Comparison of ENCODE assay signal across 16 cellular contexts in genomic region chr2:162184796-162185195, GRCh38. TPM values are rescaled to one million over a fixed set of nuclear protein-coding genes. Genes with fewer than 3 reads are reported as not detected.
DNase-seq lines count a peak whose midpoint lies in the region; ATAC-seq and TF ChIP-seq lines count a peak whose summit lies in the region.
"Had no signal": no experiment of that assay in that cellular context is flagged by ENCODE, and none has a peak within 500 bp of the region (broad histone marks: within the 10 kb centered on the region; RNA-seq: fewer than 3 reads in every experiment).

No MANE protein-coding gene starts in this region.

- no peaks in the 10 kb centered on the region for H3K36me3 ChIP-seq in A673 (ENCODE audit: insufficient read depth, low read length, poor library complexity, severe bottlenecking)
- H3K36me3 ChIP-seq in mesenchymal stem cell (ENCODE audit: control insufficient read depth in 1 of 2, insufficient read depth in 2 of 2, low read depth in 1 of 2, low read length in 2 of 2), result peaks cover 0 to 100% of the 10 kb centered on the region in 2 experiments
- H3K36me3 ChIP-seq: Peyer's patch had no signal

- H3K4me1 ChIP-seq in A673 (ENCODE audit: insufficient read depth, low read length, poor library complexity, severe bottlenecking), result peaks cover 15% of the 10 kb centered on the region
- peaks cover 2% of the 10 kb centered on the region for H3K4me1 ChIP-seq in mesenchymal stem cell (ENCODE audit: control insufficient read depth, insufficient read depth, low read depth, low read length)
- H3K4me1 ChIP-seq: Peyer's patch had no signal

- no peak overlapping the region for H2BK120ac ChIP-seq in mesenchymal stem cell (ENCODE audit: low read depth, low read length)

- no peak overlapping the region for H3K27ac ChIP-seq in A673 (ENCODE audit: low read depth, low read length, poor library complexity, severe bottlenecking)
- H3K27ac ChIP-seq in mesenchymal stem cell (ENCODE audit: low read length, poor library complexity, severe bottlenecking), result no peak overlapping the region
- H3K27ac ChIP-seq: Peyer's patch had no signal

- H3K23ac ChIP-seq in mesenchymal stem cell (ENCODE audit: low read length in 2 of 2), result no peak overlapping the region

- H3K4ac ChIP-seq in mesenchymal stem cell (ENCODE audit: low read depth in 1 of 2, low read length in 2 of 2), result no peak overlapping the region

- H2BK5ac ChIP-seq in mesenchymal stem cell (ENCODE audit: low read depth, low read length, poor library complexity, severe bottlenecking), result no peak overlapping the region

- no peak for TF ChIP-seq CTCF in A673 (conservative IDR thresholded peaks at IDR 0.05; ENCODE audit: low read depth, low read length)

- ATAC-seq in left colon (peak; percentile 96), GM18511 (IDR thresholded peaks at IDR 0.05; ENCODE audit: unreplicated experiment) (no peak)
- ATAC-seq: GM23338 had no signal

- no peak overlapping the region for H2BK15ac ChIP-seq in mesenchymal stem cell (ENCODE audit: low read depth, poor library complexity, severe bottlenecking)

- CTCF ChIA-PET in A673 (lab: Charles Lee), result no interaction called here

- H3K14ac ChIP-seq in mesenchymal stem cell (ENCODE audit: low read length in 2 of 2), result no peak overlapping the region

- no peak overlapping the region for H2AK5ac ChIP-seq in mesenchymal stem cell (ENCODE audit: low read length, severe bottlenecking)

- BruUV-seq in A673 (replicated peaks; lab: Mats Ljungman, UMichigan), result no TSS peak

- H2BK12ac ChIP-seq in mesenchymal stem cell (ENCODE audit: low read length in 2 of 2), result no peak overlapping the region

- no peaks in the 10 kb centered on the region for H3K79me1 ChIP-seq in mesenchymal stem cell (replicated peaks; ENCODE audit: low read length, poor library complexity, severe bottlenecking)

- no CpG with 5 or more reads among the region's 1 CpG for WGBS in mesenchymal stem cell

- no peak overlapping the region for H4K8ac ChIP-seq in mesenchymal stem cell (ENCODE audit: low read length)

- H2AFZ ChIP-seq in mesenchymal stem cell (ENCODE audit: low read depth, low read length), result no peak overlapping the region

- H3K27me3 ChIP-seq in A673 (replicated peaks; ENCODE audit: insufficient read depth, low read depth, low read length, poor library complexity) (no peaks in the 10 kb centered on the region), mesenchymal stem cell (ENCODE audit: control insufficient read depth in 1 of 2, insufficient read depth in 1 of 2, low read length in 2 of 2) (no peaks in the 10 kb centered on the region)
- H3K27me3 ChIP-seq: Peyer's patch had no signal

- no peak overlapping the region for H3K4me2 ChIP-seq in mesenchymal stem cell (ENCODE audit: low read length, poor library complexity, severe bottlenecking)
- H3K4me2 ChIP-seq: GM23338 had no signal

- no peak overlapping the region for H4K91ac ChIP-seq in mesenchymal stem cell (ENCODE audit: low read length)

- H3K9me3 ChIP-seq in A673 (ENCODE audit: low read depth, low read length, poor library complexity, severe bottlenecking) (no peaks in the 10 kb centered on the region), mesenchymal stem cell (ENCODE audit: control insufficient read depth, low read length) (no peaks in the 10 kb centered on the region)
- H3K9me3 ChIP-seq: Peyer's patch had no signal

- H3K9ac ChIP-seq in mesenchymal stem cell (ENCODE audit: low read length), result no peak overlapping the region

- H3K4me3 ChIP-seq in A673 (ENCODE audit: low read depth, low read length, poor library complexity, severe bottlenecking), result no peak overlapping the region
- no peak overlapping the region for H3K4me3 ChIP-seq in mesenchymal stem cell (ENCODE audit: insufficient read depth in 1 of 2, low read depth in 1 of 2, low read length in 2 of 2)
- H3K4me3 ChIP-seq: GM23338, Peyer's patch had no signal

- intact Hi-C loops in A673 (cut with micrococcal nuclease; ENCODE audit: unreplicated experiment), result no loop called here
- intact Hi-C loops in left colon (cut with DNase I, micrococcal nuclease), result no loop called here

- peak; percentile 1 for DNase-seq in A673 (ENCODE audit: low spot score)
- DNase-seq in DMS53 (lab: John Stamatoyannopoulos, UW), result peak; percentile 58
- peak; percentile 63 for DNase-seq in SHP77 treated with DMSO at 0.1 percent for 48 hours (lab: John Stamatoyannopoulos, UW)
- DNase-seq in left colon, result no peak
- DNase-seq in NCI-H524 (lab: John Stamatoyannopoulos, UW), result no peak
- no peak for DNase-seq in mesenchymal stem cell
- DNase-seq: CD4-positive, alpha-beta T cell; IMR-90; Kasumi-1; NCI-H1417; NCI-H1930; NCI-H526 treated with DMSO at 0.1 percent for 48 hours; Peyer's patch had no signal

- POLR2A ChIA-PET in A673 (lab: Charles Lee; ENCODE audit: low non-redundant PET), result no interaction called here

- no peak overlapping the region for H3K18ac ChIP-seq in mesenchymal stem cell (ENCODE audit: low read depth in 1 of 2, low read length in 2 of 2)

RNA-seq across cellular contexts. Expression of gene GCG, which starts 32.7 kb away (rescaled TPM):
- total RNA-seq in A673 (2021) (not detected in 2 replicates), left colon (10 to 100 TPM; 55.2 to 55.9 TPM)
- polyA plus RNA-seq in mesenchymal stem cell (2013, experiment 1 of 2), result not detected
- not detected for polyA plus RNA-seq in mesenchymal stem cell (2013, experiment 2 of 2)
- total RNA-seq: CD4-positive, alpha-beta T cell; Daoy; GM23338; IMR-90 had no signal
- polyA plus RNA-seq: GM23338, IMR-90 had no signal

RNA-seq across cellular contexts. Expression of gene FAP, which starts 58.4 kb away (rescaled TPM):
- total RNA-seq in A673 (2021) (0.88 and 2.3 TPM in 2 replicates), left colon (under 1 TPM; 0.34 to 0.78 TPM)
- polyA plus RNA-seq in mesenchymal stem cell (2013, experiment 1 of 2), result 13.0 TPM
- 17.5 TPM for polyA plus RNA-seq in mesenchymal stem cell (2013, experiment 2 of 2)
- total RNA-seq: CD4-positive, alpha-beta T cell; GM23338 had no signal
- polyA plus RNA-seq: GM23338 had no signal

Comparison
In these comparisons a context has a peak if more than half of its experiments do, and no peak if none do; other contexts are left out.
1. DNase-seq: peak in A673 (single experiment), DMS53 (single experiment) and SHP77 treated with DMSO at 0.1 percent for 48 hours (single experiment); none in left colon (0 of 2), NCI-H524 (0 of 2) and mesenchymal stem cell (single experiment).
2. RNA of gene GCG, which starts 32.7 kb away (total RNA-seq): 55.2 to 55.9 TPM in left colon; not detected in A673; every median in the first group is over 10 times any median in the second.